Comparison of ENCODE assay signal across 11 cellular contexts in genomic region chr19:48819366-48819816, GRCh38. TPM values are rescaled to one million over a fixed set of nuclear protein-coding genes. Genes with fewer than 3 reads are reported as not detected.
DNase-seq lines count a peak whose midpoint lies in the region; ATAC-seq, FAIRE-seq and TF ChIP-seq lines count a peak whose summit lies in the region.
"Had no signal": no experiment of that assay in that cellular context is flagged by ENCODE, and none has a peak within 500 bp of the region (broad histone marks: within the 10 kb centered on the region; RNA-seq: fewer than 3 reads in every experiment).

No MANE protein-coding gene starts in this region.

- ATAC-seq in RWPE2 (ENCODE audit: low read depth) (peak; percentile 93), GM18519 (IDR thresholded peaks at IDR 0.05; ENCODE audit: low FRiP score, unreplicated experiment) (no peak), HG03442 (IDR thresholded peaks at IDR 0.05; ENCODE audit: unreplicated experiment) (no peak)
- ATAC-seq: activated CD8-positive, alpha-beta memory T cell treated with anti-CD3 and anti-CD28 coated beads, Interleukin-2, amount 10 ng/mL, durations not matched to agents 7 days and 5 days had no signal

- no peak for TF ChIP-seq CTCF in RWPE2 (IDR thresholded peaks at IDR 0.05; ENCODE audit: poor library complexity, severe bottlenecking)
- TF ChIP-seq CTCF in sigmoid colon (IDR thresholded peaks at IDR 0.05): no peak

- H3K9me3 ChIP-seq in RWPE2 (ENCODE audit: severe bottlenecking): no peaks in the 10 kb centered on the region
- no peaks in the 10 kb centered on the region for H3K9me3 ChIP-seq in sigmoid colon

- DNase-seq in ELR (ENCODE audit: low read depth) (peak; percentile 16), RWPE2 (ENCODE audit: low spot score) (peak; percentile 89), glomerular visceral epithelial cell (ENCODE audit: extremely low spot score) (peak; percentile 45), sigmoid colon (peak; percentile 92), urothelium cell line (ENCODE audit: low spot score) (no peak), NCI-H1436 (lab: John Stamatoyannopoulos, UW) (no peak)
- DNase-seq: activated CD8-positive, alpha-beta memory T cell treated with anti-CD3 and anti-CD28 coated beads, Interleukin-2, amount 10 ng/mL, durations not matched to agents 7 days and 5 days; islet precursor cell; KG1 had no signal

- no peak for FAIRE-seq in urothelium cell line (lab: Jason Lieb, UNC)

- WGBS in sigmoid colon, 2 donors: 19 to 49% methylated on average over 4 of the region's 4 CpGs

- no peak for TF ChIP-seq EP300 in sigmoid colon (IDR thresholded peaks at IDR 0.05)

- H3K4me3 ChIP-seq in RWPE2 (ENCODE audit: severe bottlenecking): no peak overlapping the region
- no peak overlapping the region for H3K4me3 ChIP-seq in sigmoid colon

- TF ChIP-seq POLR2A in sigmoid colon (IDR thresholded peaks at IDR 0.05): no peak

- peaks cover 10% of the 10 kb centered on the region for H3K4me1 ChIP-seq in RWPE2 (ENCODE audit: insufficient read depth, poor library complexity, severe bottlenecking)
- peaks cover 0 to 12% (median 2%) of the 10 kb centered on the region in 4 donors for H3K4me1 ChIP-seq in sigmoid colon

- H3K27ac ChIP-seq in RWPE2 (ENCODE audit: poor library complexity, severe bottlenecking): peak overlapping the region; percentile 37
- peak overlapping the region; percentile 41 to 66 (median 54) for H3K27ac ChIP-seq in sigmoid colon

- H3K27me3 ChIP-seq in RWPE2 (ENCODE audit: insufficient read depth, poor library complexity, severe bottlenecking): no peaks in the 10 kb centered on the region
- no peaks in the 10 kb centered on the region for H3K27me3 ChIP-seq in sigmoid colon

- intact Hi-C loops in sigmoid colon (cut with DNase I): no loop called here

- H3K36me3 ChIP-seq in RWPE2 (ENCODE audit: low read depth) (no peaks in the 10 kb centered on the region), sigmoid colon (no peaks in the 10 kb centered on the region)

RNA-seq across cellular contexts. Expression of gene BCAT2, which starts 8.6 kb away (rescaled TPM):
- total RNA-seq in sigmoid colon: 10 to 100 TPM; 29.8 to 46.7 (median 32.9) TPM
- 10 to 100 TPM; 52.7 to 61.0 (median 54.1) TPM for polyA plus RNA-seq in sigmoid colon

RNA-seq across cellular contexts. Expression of gene HSD17B14, which starts 16.9 kb away (rescaled TPM):
- 10 to 100 TPM; 14.1 to 20.1 (median 18.3) TPM for total RNA-seq in sigmoid colon
- polyA plus RNA-seq in sigmoid colon: 10 to 100 TPM in 1 of 3 donors, 1 to 10 TPM in 2; 4.3 to 21.0 (median 4.9) TPM

RNA-seq across cellular contexts. Expression of gene PLEKHA4, which starts 49.0 kb away (rescaled TPM):
- total RNA-seq in sigmoid colon: 10 to 100 TPM; 13.8 to 44.7 (median 19.5) TPM
- 10 to 100 TPM; 18.0 to 28.2 (median 21.2) TPM for polyA plus RNA-seq in sigmoid colon

RNA-seq across cellular contexts. Expression of gene PPP1R15A, which starts 52.8 kb away (rescaled TPM):
- total RNA-seq in sigmoid colon: 10 to 100 TPM; 22.1 to 69.8 (median 31.2) TPM
- 10 to 100 TPM; 43.2 to 60.8 (median 55.9) TPM for polyA plus RNA-seq in sigmoid colon

Comparison
In these comparisons a context has a peak if more than half of its experiments do, and no peak if none do; other contexts are left out.
1. DNase-seq: peak in ELR (single experiment), RWPE2 (single experiment), glomerular visceral epithelial cell (single experiment) and sigmoid colon (single experiment); none in urothelium cell line (single experiment) and NCI-H1436 (single experiment).